1 cellular context compared by ENCODE assay signal in the genomic region with DNA sequence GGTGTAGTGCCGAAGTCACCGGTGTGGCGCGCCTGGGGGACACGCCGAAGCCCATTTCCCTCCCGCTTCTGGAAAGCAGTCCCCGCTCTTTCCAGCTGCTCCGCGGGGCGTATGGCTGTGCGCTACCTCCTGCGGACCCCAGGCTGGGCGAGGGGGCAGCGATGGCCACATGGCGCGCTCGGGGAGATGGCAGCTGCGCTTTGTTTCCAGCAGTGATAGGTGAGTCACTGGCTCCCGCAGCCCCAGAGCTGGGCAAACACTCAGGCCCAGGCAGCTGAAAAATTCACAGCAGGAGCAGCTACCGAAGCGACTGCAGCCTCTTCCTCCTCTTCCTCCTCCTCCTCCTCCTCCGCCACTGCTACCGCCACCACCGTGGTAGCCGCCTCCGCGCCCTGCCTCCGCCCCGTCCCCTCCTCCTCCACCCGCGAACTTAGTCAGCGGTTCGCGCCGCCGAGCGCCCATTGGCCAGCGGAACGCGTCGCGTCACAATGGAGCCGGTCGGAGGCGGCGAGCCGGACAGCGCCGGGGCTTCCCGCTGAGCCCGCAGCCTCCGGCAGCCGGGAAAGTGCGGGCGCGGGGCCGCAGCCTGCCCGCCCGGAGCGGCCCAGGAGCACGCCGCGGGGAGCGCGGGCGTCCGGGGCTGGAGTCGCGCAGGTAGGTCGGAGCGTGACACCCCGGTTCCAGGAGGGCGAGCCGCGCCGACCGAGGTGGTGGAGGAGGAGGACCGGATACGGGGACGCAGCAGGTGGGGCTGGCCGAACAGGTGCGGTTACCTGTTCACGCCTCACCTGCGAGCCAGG.
TF ChIP-seq lines count a peak whose summit lies in the region.

A gene (plus strand): TSS at position 461 of the 800 bp plus-strand sequence. CDS start 57,822 bp downstream, outside the sequence.

TF ChIP-seq in K562, 482 proteins besides CTCF, POLR2A, EP300 and RAD21 (continued from another document):
- TF ChIP-seq, protein P1, sequence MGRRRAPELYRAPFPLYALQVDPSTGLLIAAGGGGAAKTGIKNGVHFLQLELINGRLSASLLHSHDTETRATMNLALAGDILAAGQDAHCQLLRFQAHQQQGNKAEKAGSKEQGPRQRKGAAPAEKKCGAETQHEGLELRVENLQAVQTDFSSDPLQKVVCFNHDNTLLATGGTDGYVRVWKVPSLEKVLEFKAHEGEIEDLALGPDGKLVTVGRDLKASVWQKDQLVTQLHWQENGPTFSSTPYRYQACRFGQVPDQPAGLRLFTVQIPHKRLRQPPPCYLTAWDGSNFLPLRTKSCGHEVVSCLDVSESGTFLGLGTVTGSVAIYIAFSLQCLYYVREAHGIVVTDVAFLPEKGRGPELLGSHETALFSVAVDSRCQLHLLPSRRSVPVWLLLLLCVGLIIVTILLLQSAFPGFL (CRISPR knock-in tag; IDR thresholded peaks at IDR 0.05): no peak
- TF ChIP-seq ZNF589 (CRISPR knock-in tag; IDR thresholded peaks at IDR 0.05; ENCODE audit: low read depth) (no peak; the same call in 1 of the 2 replicates), PRPF4 (IDR thresholded peaks at IDR 0.05; ENCODE audit: insufficient read depth, low read depth, low read length, poor library complexity, severe bottlenecking) (peak; percentile 55), TSC22D4 (tag; IDR thresholded peaks at IDR 0.05) (no peak), PTTG1 (tag; IDR thresholded peaks at IDR 0.05; ENCODE audit: low read depth) (no peak), MTA1 (IDR thresholded peaks at IDR 0.05; ENCODE audit: borderline replicate concordance) (peak; percentile 65; the same call in 1 of the 2 replicates), ZFPM2 (CRISPR knock-in tag; IDR thresholded peaks at IDR 0.05) (no peak), ZNF668 (CRISPR knock-in tag; IDR thresholded peaks at IDR 0.05) (no peak), ARNT (IDR thresholded peaks at IDR 0.05) (no peak), ZNF644 (tag; IDR thresholded peaks at IDR 0.05; ENCODE audit: low read depth) (no peak), TBP (optimal IDR thresholded peaks at IDR 0.05; ENCODE audit: low read depth, low read length) (peak; percentile 84), CSDE1 (IDR thresholded peaks at IDR 0.05) (no peak)
- TF ChIP-seq, protein P2, sequence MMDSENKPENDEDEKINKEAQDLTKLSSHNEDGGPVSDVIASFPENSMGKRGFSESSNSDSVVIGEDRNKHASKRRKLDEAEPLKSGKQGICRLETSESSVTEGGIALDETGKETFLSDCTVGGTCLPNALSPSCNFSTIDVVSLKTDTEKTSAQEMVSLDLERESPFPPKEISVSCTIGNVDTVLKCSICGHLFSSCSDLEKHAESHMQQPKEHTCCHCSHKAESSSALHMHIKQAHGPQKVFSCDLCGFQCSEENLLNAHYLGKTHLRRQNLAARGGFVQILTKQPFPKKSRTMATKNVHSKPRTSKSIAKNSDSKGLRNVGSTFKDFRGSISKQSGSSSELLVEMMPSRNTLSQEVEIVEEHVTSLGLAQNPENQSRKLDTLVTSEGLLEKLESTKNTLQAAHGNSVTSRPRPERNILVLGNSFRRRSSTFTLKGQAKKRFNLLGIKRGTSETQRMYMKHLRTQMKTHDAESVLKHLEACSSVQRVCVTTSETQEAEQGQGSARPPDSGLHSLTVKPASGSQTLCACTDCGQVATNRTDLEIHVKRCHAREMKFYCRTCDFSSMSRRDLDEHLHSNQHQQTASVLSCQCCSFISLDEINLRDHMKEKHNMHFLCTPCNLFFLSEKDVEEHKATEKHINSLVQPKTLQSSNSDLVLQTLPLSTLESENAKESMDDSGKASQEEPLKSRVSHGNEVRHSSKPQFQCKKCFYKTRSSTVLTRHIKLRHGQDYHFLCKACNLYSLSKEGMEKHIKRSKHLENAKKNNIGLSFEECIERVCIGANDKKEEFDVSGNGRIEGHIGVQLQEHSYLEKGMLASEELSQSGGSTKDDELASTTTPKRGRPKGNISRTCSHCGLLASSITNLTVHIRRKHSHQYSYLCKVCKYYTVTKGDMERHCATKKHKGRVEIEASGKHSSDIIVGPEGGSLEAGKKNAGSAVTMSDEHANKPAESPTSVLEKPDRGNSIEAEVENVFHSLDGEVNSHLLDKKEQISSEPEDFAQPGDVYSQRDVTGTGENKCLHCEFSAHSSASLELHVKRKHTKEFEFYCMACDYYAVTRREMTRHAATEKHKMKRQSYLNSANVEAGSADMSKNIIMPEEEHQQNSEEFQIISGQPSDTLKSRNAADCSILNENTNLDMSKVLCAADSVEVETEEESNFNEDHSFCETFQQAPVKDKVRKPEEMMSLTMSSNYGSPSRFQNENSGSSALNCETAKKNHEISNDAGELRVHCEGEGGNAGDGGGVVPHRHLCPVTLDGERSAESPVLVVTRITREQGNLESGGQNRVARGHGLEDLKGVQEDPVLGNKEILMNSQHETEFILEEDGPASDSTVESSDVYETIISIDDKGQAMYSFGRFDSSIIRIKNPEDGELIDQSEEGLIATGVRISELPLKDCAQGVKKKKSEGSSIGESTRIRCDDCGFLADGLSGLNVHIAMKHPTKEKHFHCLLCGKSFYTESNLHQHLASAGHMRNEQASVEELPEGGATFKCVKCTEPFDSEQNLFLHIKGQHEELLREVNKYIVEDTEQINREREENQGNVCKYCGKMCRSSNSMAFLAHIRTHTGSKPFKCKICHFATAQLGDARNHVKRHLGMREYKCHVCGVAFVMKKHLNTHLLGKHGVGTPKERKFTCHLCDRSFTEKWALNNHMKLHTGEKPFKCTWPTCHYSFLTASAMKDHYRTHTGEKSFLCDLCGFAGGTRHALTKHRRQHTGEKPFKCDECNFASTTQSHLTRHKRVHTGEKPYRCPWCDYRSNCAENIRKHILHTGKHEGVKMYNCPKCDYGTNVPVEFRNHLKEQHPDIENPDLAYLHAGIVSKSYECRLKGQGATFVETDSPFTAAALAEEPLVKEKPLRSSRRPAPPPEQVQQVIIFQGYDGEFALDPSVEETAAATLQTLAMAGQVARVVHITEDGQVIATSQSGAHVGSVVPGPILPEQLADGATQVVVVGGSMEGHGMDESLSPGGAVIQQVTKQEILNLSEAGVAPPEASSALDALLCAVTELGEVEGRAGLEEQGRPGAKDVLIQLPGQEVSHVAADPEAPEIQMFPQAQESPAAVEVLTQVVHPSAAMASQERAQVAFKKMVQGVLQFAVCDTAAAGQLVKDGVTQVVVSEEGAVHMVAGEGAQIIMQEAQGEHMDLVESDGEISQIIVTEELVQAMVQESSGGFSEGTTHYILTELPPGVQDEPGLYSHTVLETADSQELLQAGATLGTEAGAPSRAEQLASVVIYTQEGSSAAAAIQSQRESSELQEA (IDR thresholded peaks at IDR 0.05; ENCODE audit: low read depth): no peak
- TF ChIP-seq, protein P3, sequence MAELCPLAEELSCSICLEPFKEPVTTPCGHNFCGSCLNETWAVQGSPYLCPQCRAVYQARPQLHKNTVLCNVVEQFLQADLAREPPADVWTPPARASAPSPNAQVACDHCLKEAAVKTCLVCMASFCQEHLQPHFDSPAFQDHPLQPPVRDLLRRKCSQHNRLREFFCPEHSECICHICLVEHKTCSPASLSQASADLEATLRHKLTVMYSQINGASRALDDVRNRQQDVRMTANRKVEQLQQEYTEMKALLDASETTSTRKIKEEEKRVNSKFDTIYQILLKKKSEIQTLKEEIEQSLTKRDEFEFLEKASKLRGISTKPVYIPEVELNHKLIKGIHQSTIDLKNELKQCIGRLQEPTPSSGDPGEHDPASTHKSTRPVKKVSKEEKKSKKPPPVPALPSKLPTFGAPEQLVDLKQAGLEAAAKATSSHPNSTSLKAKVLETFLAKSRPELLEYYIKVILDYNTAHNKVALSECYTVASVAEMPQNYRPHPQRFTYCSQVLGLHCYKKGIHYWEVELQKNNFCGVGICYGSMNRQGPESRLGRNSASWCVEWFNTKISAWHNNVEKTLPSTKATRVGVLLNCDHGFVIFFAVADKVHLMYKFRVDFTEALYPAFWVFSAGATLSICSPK (IDR thresholded peaks at IDR 0.05; ENCODE audit: borderline replicate concordance): no peak
- TF ChIP-seq, protein P4, sequence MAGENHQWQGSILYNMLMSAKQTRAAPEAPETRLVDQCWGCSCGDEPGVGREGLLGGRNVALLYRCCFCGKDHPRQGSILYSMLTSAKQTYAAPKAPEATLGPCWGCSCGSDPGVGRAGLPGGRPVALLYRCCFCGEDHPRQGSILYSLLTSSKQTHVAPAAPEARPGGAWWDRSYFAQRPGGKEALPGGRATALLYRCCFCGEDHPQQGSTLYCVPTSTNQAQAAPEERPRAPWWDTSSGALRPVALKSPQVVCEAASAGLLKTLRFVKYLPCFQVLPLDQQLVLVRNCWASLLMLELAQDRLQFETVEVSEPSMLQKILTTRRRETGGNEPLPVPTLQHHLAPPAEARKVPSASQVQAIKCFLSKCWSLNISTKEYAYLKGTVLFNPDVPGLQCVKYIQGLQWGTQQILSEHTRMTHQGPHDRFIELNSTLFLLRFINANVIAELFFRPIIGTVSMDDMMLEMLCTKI (IDR thresholded peaks at IDR 0.05; ENCODE audit: partially characterized antibody): no peak
